In genomic region chr21:22056904-22057303, GRCh38 we compare ENCODE assay signal across 2 cellular contexts.
TF ChIP-seq lines count a peak whose summit lies in the region.

No MANE protein-coding gene starts in this region.

TF ChIP-seq in liver, 16 proteins besides CTCF, POLR2A, EP300 and RAD21 (continued from another document):
- TF ChIP-seq REST (IDR thresholded peaks at IDR 0.05) (no peak), GABPA (IDR thresholded peaks at IDR 0.05 in 1 of 2, conservative IDR thresholded peaks at IDR 0.05 in 1 of 2) (no peak), TAF1 (conservative IDR thresholded peaks at IDR 0.05) (no peak), FOXA2 (IDR thresholded peaks at IDR 0.05) (no peak), ATF3 (IDR thresholded peaks at IDR 0.05) (no peak), EGR1 (IDR thresholded peaks at IDR 0.05; ENCODE audit: low read depth in 2 of 2) (no peak), YY1 (IDR thresholded peaks at IDR 0.05) (no peak), HNF4G (IDR thresholded peaks at IDR 0.05) (no peak)

TF ChIP-seq in HepG2, 621 proteins besides CTCF, POLR2A, EP300 and RAD21 (continued from another document):
- TF ChIP-seq ZSCAN5A (CRISPR knock-in tag; IDR thresholded peaks at IDR 0.05; ENCODE audit: borderline replicate concordance) (no peak), PHF20 (CRISPR knock-in tag; IDR thresholded peaks at IDR 0.05) (no peak)
